Comparison of ENCODE assay signal across 17 cellular contexts in the genomic region with DNA sequence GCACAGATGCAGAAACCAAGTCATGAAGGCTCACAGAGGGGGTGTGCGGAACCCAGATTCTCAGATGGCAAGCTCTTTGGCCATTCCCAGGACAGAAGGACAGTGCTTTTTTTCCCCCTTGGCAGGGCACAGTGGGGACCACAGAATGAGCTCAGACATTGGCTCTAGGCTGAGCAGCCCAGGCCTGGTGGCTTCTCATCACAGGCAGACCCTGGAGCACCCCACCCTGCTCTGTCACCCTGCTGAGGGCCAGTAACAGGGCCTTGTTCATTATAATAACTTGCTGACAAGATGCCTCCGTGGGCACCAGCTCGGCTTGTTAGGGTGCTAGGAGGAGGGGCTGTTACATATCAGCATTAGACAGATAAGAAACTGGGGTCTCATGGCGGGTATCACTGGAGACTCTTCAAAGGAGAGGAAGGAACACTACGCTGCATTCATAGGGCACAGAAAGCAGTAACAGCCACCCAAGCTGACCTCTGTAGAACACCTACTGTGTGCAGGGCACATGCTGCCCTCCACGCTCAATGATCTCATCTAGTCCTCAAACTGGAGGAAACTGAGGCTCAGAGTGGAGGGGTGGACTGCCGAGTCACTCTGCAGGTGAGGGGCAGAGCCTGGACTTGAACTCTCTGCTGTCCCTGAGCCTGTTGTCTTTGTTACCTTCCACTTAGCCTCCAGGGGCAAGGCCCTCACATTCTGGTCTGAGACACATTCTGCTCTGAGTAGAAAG.
DNase-seq lines count a peak whose midpoint lies in the region; ATAC-seq and TF ChIP-seq lines count a peak whose summit lies in the region.
"Had no signal": no experiment of that assay in that cellular context is flagged by ENCODE, and none has a peak within 500 bp of the region (broad histone marks: within the 10 kb centered on the region; RNA-seq: fewer than 3 reads in every experiment).

No MANE protein-coding gene starts in this region.

- peaks cover 10% of the 10 kb centered on the region for H3K9me3 ChIP-seq in right cardiac atrium (ENCODE audit: control insufficient read depth, low read length)
- H3K9me3 ChIP-seq in SU-DHL-6 (ENCODE audit: insufficient read depth, low read length): no peaks in the 10 kb centered on the region
- H3K9me3 ChIP-seq in hepatocyte (ENCODE audit: low read depth): no peaks in the 10 kb centered on the region

- H3K27ac ChIP-seq in right cardiac atrium (ENCODE audit: low read length) (no peak overlapping the region), SU-DHL-6 (ENCODE audit: low read depth, low read length) (peak overlapping the region; percentile 76), hepatocyte (no peak overlapping the region)
- H3K27ac ChIP-seq: C4-2B had no signal

- H4K20me1 ChIP-seq in SU-DHL-6 (ENCODE audit: low read depth, low read length) (no peaks in the 10 kb centered on the region), hepatocyte (ENCODE audit: insufficient read depth, poor library complexity, severe bottlenecking) (no peaks in the 10 kb centered on the region)

- H3K27me3 ChIP-seq in right cardiac atrium (ENCODE audit: control insufficient read depth, insufficient read depth): no peaks in the 10 kb centered on the region
- H3K27me3 ChIP-seq in SU-DHL-6 (ENCODE audit: low read length): no peaks in the 10 kb centered on the region
- no peaks in the 10 kb centered on the region for H3K27me3 ChIP-seq in hepatocyte

- peaks cover 24 to 43% of the 10 kb centered on the region in 2 donors for H3K36me3 Mint-ChIP-seq in naive B cell

- H3K36me3 ChIP-seq in SU-DHL-6 (ENCODE audit: low read length): no peaks in the 10 kb centered on the region
- no peaks in the 10 kb centered on the region for H3K36me3 ChIP-seq in hepatocyte (replicated peaks; ENCODE audit: insufficient read depth, low read depth)

- peak overlapping the region; percentile 36 for H3K9ac ChIP-seq in SU-DHL-6 (ENCODE audit: low read length)

- H3K4me2 ChIP-seq in SU-DHL-6 (ENCODE audit: low read depth, low read length, poor library complexity, severe bottlenecking): peak overlapping the region; percentile 48
- no peak overlapping the region for H3K4me2 ChIP-seq in hepatocyte

- no peak for TF ChIP-seq CTCF in SU-DHL-6 (IDR thresholded peaks at IDR 0.05; ENCODE audit: insufficient read depth, low read length, poor library complexity, severe bottlenecking)
- no peak for TF ChIP-seq CTCF in hepatocyte (IDR thresholded peaks at IDR 0.05; ENCODE audit: poor library complexity)

- H3K27me3 Mint-ChIP-seq in naive B cell: no peaks in the 10 kb centered on the region

- peak overlapping the region in 7 of 8 donors; percentile 60 to 88 (median 78) for H3K4me3 Mint-ChIP-seq in naive B cell

- ATAC-seq in Right ventricle myocardium inferior: no peak
- ATAC-seq in right cardiac atrium: no peak
- no peak for ATAC-seq in naive B cell (ENCODE audit: low read depth in 2 of 2)
- ATAC-seq in HG03354 (IDR thresholded peaks at IDR 0.05; ENCODE audit: poor library complexity, severe bottlenecking, unreplicated experiment): no peak
- ATAC-seq: PC-3 had no signal

- H3K9me2 ChIP-seq in SU-DHL-6 (replicated peaks; ENCODE audit: insufficient read depth, low read length) (no peaks in the 10 kb centered on the region), hepatocyte (replicated peaks; ENCODE audit: insufficient read depth) (no peaks in the 10 kb centered on the region)

- H3K9me3 Mint-ChIP-seq in naive B cell: peaks cover 9 to 45% (median 40%) of the 10 kb centered on the region in 7 donors

- peak; percentile 25 for DNase-seq in Right ventricle myocardium inferior (ENCODE audit: missing footprints)
- DNase-seq in right cardiac atrium: no peak
- DNase-seq in naive B cell: no peak
- no peak for DNase-seq in GDM1 (lab: John Stamatoyannopoulos, UW)
- no peak for DNase-seq in hepatocyte (ENCODE audit: low spot score)
- no peak for DNase-seq in NCI-H146 treated with DMSO at 0.1 percent for 48 hours (lab: John Stamatoyannopoulos, UW; ENCODE audit: unreplicated experiment)
- DNase-seq: 8988T, Calu3, DMS79 treated with DMSO at 0.1 percent for 48 hours, NCI-H1436, NCI-H2081, NCI-H226, NCI-H526, PC-3 had no signal

- H2AFZ ChIP-seq in SU-DHL-6 (ENCODE audit: low read depth, low read length, severe bottlenecking): peak overlapping the region; percentile 39
- no peak overlapping the region for H2AFZ ChIP-seq in hepatocyte

- intact Hi-C loops in Right ventricle myocardium inferior (cut with DNase I): no loop called here
- intact Hi-C loops in right cardiac atrium (cut with DNase I): no loop called here

- no peaks in the 10 kb centered on the region for H3K79me2 ChIP-seq in SU-DHL-6 (ENCODE audit: insufficient read depth, low read length)
- H3K79me2 ChIP-seq in hepatocyte: no peaks in the 10 kb centered on the region

- no peaks in the 10 kb centered on the region for H3K4me1 ChIP-seq in right cardiac atrium (ENCODE audit: control insufficient read depth, insufficient read depth, low read length)
- no peaks in the 10 kb centered on the region for H3K4me1 ChIP-seq in hepatocyte (ENCODE audit: insufficient read depth)

- H3K4me3 ChIP-seq in right cardiac atrium (ENCODE audit: low read length) (no peak overlapping the region), SU-DHL-6 (ENCODE audit: insufficient read depth, low read length, poor library complexity, severe bottlenecking) (no peak overlapping the region), hepatocyte (no peak overlapping the region)

- H3F3A ChIP-seq in SU-DHL-6 (ENCODE audit: insufficient read depth): peaks cover 14% of the 10 kb centered on the region

- H3K4me1 Mint-ChIP-seq in naive B cell: peaks cover 62 to 75% (median 70%) of the 10 kb centered on the region in 3 donors

- WGBS in right cardiac atrium: 70% methylated on average over 7 of the region's 7 CpGs
- 81% methylated on average over 7 of the region's 7 CpGs for WGBS in hepatocyte (ENCODE audit: low lambda C conversion rate, missing lambda C conversion rate)

- peak overlapping the region; percentile 92 to 97 (median 96) for H3K27ac Mint-ChIP-seq in naive B cell
